Comparison of ENCODE assay signal across 10 cellular contexts in genomic region chr1:54980528-54981241, GRCh38. TPM values are rescaled to one million over a fixed set of nuclear protein-coding genes. Genes with fewer than 3 reads are reported as not detected.
A peak's percentile ranks its signal among the peaks of the same experiment; 100 is the strongest.
DNase-seq lines count a peak whose midpoint lies in the region; ATAC-seq and TF ChIP-seq lines count a peak whose summit lies in the region.
"Had no signal": no experiment of that assay in that cellular context is flagged by ENCODE, and none has a peak within 500 bp of the region (broad histone marks: within the 10 kb centered on the region; RNA-seq: fewer than 3 reads in every experiment).

TSS of gene TMEM61 (plus strand) at chr1:54980628. CDS start at chr1:54981066, 438 bp downstream.

- DNase-seq in AG10803 (ENCODE audit: low read depth) (no peak), PC-9 (peak in 1 of 2 experiments; percentile 40), fibroblast of pulmonary artery (ENCODE audit: low read depth) (no peak), neuronal stem cell (ENCODE audit: low spot score) (no peak), SIG-M5 treated with dmso at 0.1 percent for 504 hours (lab: John Stamatoyannopoulos, UW; ENCODE audit: unreplicated experiment) (no peak), pons (ENCODE audit: low spot score) (no peak), MV-4-11 (lab: John Stamatoyannopoulos, UW) (no peak)
- DNase-seq: NCI-H1105 treated with DMSO at 0.1 percent for 48 hours had no signal

- H2AFZ ChIP-seq in PC-9: peak within 1 kb of the TSS; percentile 83
- peak within 1 kb of the TSS; percentile 68 for H2AFZ ChIP-seq in neuronal stem cell (ENCODE audit: low read length)

- peak within 1 kb of the TSS; percentile 42 for H2BK15ac ChIP-seq in neuronal stem cell (ENCODE audit: low read length)

- no peaks in the 10 kb centered on the region for H3K27me3 ChIP-seq in PC-9 (ENCODE audit: insufficient read depth, low read depth)
- peaks cover 5 to 92% (median 35%) of the 10 kb centered on the region in 3 experiments for H3K27me3 ChIP-seq in neuronal stem cell (ENCODE audit: control insufficient read depth in 3 of 3, insufficient read depth in 3 of 3, low read depth in 1 of 3, low read length in 3 of 3)

- no peaks in the 10 kb centered on the region for H3K79me2 ChIP-seq in PC-9 (ENCODE audit: low read depth)

- no peak within 1 kb of the TSS for H3K4ac ChIP-seq in neuronal stem cell (ENCODE audit: low read length)

- H3K4me1 ChIP-seq in PC-9 (replicated peaks; ENCODE audit: insufficient read depth) (peaks cover 48% of the 10 kb centered on the region), neuronal stem cell (ENCODE audit: control insufficient read depth in 2 of 2, insufficient read depth in 1 of 2, low read depth in 1 of 2, low read length in 2 of 2) (peaks cover 0 to 4% of the 10 kb centered on the region in 2 donors)

- no peak within 1 kb of the TSS for H4K91ac ChIP-seq in neuronal stem cell (ENCODE audit: low read depth, low read length, poor library complexity)

- H3K27ac ChIP-seq in PC-9 (no peak within 1 kb of the TSS), neuronal stem cell (replicated peaks; ENCODE audit: low read length) (no peak within 1 kb of the TSS)

- CTCF ChIA-PET in PC-9 (lab: Charles Lee): no interaction called here

- H3K36me3 ChIP-seq in PC-9 (ENCODE audit: low read depth) (no peaks in the 10 kb centered on the region), neuronal stem cell (replicated peaks in 1 of 2; ENCODE audit: control insufficient read depth in 2 of 2, insufficient read depth in 2 of 2, low read length in 2 of 2) (no peaks in the 10 kb centered on the region)

- H3K9me3 ChIP-seq in PC-9 (ENCODE audit: insufficient read depth, low read depth) (no peaks in the 10 kb centered on the region), neuronal stem cell (replicated peaks in 1 of 2; ENCODE audit: control insufficient read depth in 2 of 2, insufficient read depth in 1 of 2, low read depth in 1 of 2, low read length in 2 of 2) (no peaks in the 10 kb centered on the region)

- H3K4me3 ChIP-seq in AG10803 (ENCODE audit: low read length) (peak within 1 kb of the TSS; percentile 27), PC-9 (peak within 1 kb of the TSS; percentile 67), fibroblast of pulmonary artery (replicated peaks; ENCODE audit: low read depth, low read length) (peak within 1 kb of the TSS; percentile 24), neuronal stem cell (ENCODE audit: low read length in 2 of 2) (peak within 1 kb of the TSS in 1 of 2 donors; percentile 73)

- peak within 1 kb of the TSS; percentile 91 for H3K4me2 ChIP-seq in PC-9
- H3K4me2 ChIP-seq in neuronal stem cell (ENCODE audit: insufficient read depth, low read length, poor library complexity, severe bottlenecking): peak within 1 kb of the TSS; percentile 81

- H3F3A ChIP-seq in PC-9 (ENCODE audit: insufficient read depth, low read depth): peaks cover 16% of the 10 kb centered on the region; the same call in 1 of the 2 replicates

- peak within 1 kb of the TSS; percentile 41 for H2AK5ac ChIP-seq in neuronal stem cell (ENCODE audit: low read depth, low read length)

- H3K9me2 ChIP-seq in PC-9 (ENCODE audit: insufficient read depth): no peaks in the 10 kb centered on the region

- intact Hi-C loops in PC-9 (cut with micrococcal nuclease; ENCODE audit: unreplicated experiment): no loop called here

- peak within 1 kb of the TSS; percentile 77 for H3K18ac ChIP-seq in neuronal stem cell (ENCODE audit: low read length)

- no peak within 1 kb of the TSS for H2BK120ac ChIP-seq in neuronal stem cell (ENCODE audit: low read depth, low read length)

- no peaks in the 10 kb centered on the region for H3K79me1 ChIP-seq in neuronal stem cell (ENCODE audit: low read depth, low read length)

- H2BK12ac ChIP-seq in neuronal stem cell (ENCODE audit: low read length): no peak within 1 kb of the TSS

- peak within 1 kb of the TSS; percentile 25 for H3K14ac ChIP-seq in neuronal stem cell (ENCODE audit: low read length)

- BruUV-seq in PC-9 (replicated peaks; lab: Mats Ljungman, UMichigan): no TSS peak

- no peak for ATAC-seq in GM18907 (IDR thresholded peaks at IDR 0.05; ENCODE audit: unreplicated experiment)

- peak within 1 kb of the TSS; percentile 51 for H3K9ac ChIP-seq in neuronal stem cell (ENCODE audit: low read depth, low read length, poor library complexity)

- no peak within 1 kb of the TSS for H4K8ac ChIP-seq in neuronal stem cell (ENCODE audit: low read depth, low read length)

- no peaks in the 10 kb centered on the region for H4K20me1 ChIP-seq in PC-9 (ENCODE audit: insufficient read depth)

- peak within 1 kb of the TSS; percentile 58 for H3K23ac ChIP-seq in neuronal stem cell (ENCODE audit: low read depth, low read length, poor library complexity)

- H2BK5ac ChIP-seq in neuronal stem cell (ENCODE audit: low read length): peak within 1 kb of the TSS; percentile 16

- POLR2A ChIA-PET in PC-9 (lab: Charles Lee; ENCODE audit: unreplicated experiment): no interaction called here

- no peak for TF ChIP-seq CTCF in AG10803 (conservative IDR thresholded peaks at IDR 0.05; ENCODE audit: low read length)
- no peak for TF ChIP-seq CTCF in PC-9 (conservative IDR thresholded peaks at IDR 0.05)
- no peak for TF ChIP-seq CTCF in fibroblast of pulmonary artery (IDR thresholded peaks at IDR 0.05; ENCODE audit: low read length, missing control alignments)

- WGBS in neuronal stem cell (ENCODE audit: extremely low coverage in 2 of 2, insufficient read length in 2 of 2, insufficient replicate concordance in 1 of 2), 2 donors: no CpG with 5 or more reads among the region's 69 CpGs

RNA-seq across cellular contexts. Expression of gene TMEM61, which starts in this region (rescaled TPM):
- total RNA-seq in PC-9 (2021): 3.8 and 5.0 TPM in 2 replicates
- polyA plus RNA-seq in neuronal stem cell (2013, experiment 1 of 2): not detected
- 0.04 TPM for polyA plus RNA-seq in neuronal stem cell (2013, experiment 2 of 2)
- total RNA-seq: glomerular endothelial cell had no signal
